ENCODE assay signal across 20 cellular contexts in genomic region chr2:64342195-64343099, GRCh38.
DNase-seq lines count a peak whose midpoint lies in the region; ATAC-seq, FAIRE-seq and TF ChIP-seq lines count a peak whose summit lies in the region.
"Had no signal": no experiment of that assay in that cellular context is flagged by ENCODE, and none has a peak within 500 bp of the region (broad histone marks: within the 10 kb centered on the region; RNA-seq: fewer than 3 reads in every experiment).

No MANE protein-coding gene starts in this region.

- H3K4me3 ChIP-seq in bronchial epithelial cell (ENCODE audit: low read depth, low read length) (no peak overlapping the region), mucosa of descending colon (no peak overlapping the region)
- H3K4me3 ChIP-seq: HAP-1, SJCRH30 had no signal

- no peak for TF ChIP-seq CTCF in bronchial epithelial cell (IDR thresholded peaks at IDR 0.05; ENCODE audit: insufficient read depth, low read length, severe bottlenecking)
- TF ChIP-seq CTCF in mucosa of descending colon (IDR thresholded peaks at IDR 0.05) = no peak

- no peaks in the 10 kb centered on the region for H3K27me3 ChIP-seq in bronchial epithelial cell (ENCODE audit: control insufficient read depth, insufficient read depth, low read length)
- H3K27me3 ChIP-seq: SJCRH30 had no signal

- no peaks in the 10 kb centered on the region for H3K9me3 ChIP-seq in mucosa of descending colon
- H3K9me3 ChIP-seq: HAP-1, SJCRH30 had no signal

- peak; percentile 23 for DNase-seq in ACHN
- DNase-seq in bronchial epithelial cell (ENCODE audit: low read depth) = peak; percentile 58
- no peak for DNase-seq in mucosa of descending colon
- no peak for DNase-seq in substantia nigra (lab: John Stamatoyannopoulos, UW)
- DNase-seq in GM19240 (ENCODE audit: insufficient read length, low spot score) = no peak
- DNase-seq: Calu3; CD4-positive, alpha-beta T cell; Kasumi-1; MM.1S; NCI-H1092 treated with DMSO at 0.1 percent for 48 hours; NCI-H146; NCI-H2081; NCI-H226; NCI-H524; NCI-H82; SJCRH30 had no signal

- no peak for TF ChIP-seq EP300 in Ishikawa (IDR thresholded peaks at IDR 0.05; ENCODE audit: borderline replicate concordance)

- no peaks in the 10 kb centered on the region for H3K4me1 ChIP-seq in mucosa of descending colon (ENCODE audit: low read depth)
- H3K4me1 ChIP-seq: HAP-1, SJCRH30 had no signal

- no peak overlapping the region for H3K27ac ChIP-seq in substantia nigra (ENCODE audit: low read depth, low read length, poor library complexity, severe bottlenecking)
- H3K27ac ChIP-seq: SJCRH30 had no signal

- ATAC-seq in mucosa of descending colon = peak; percentile 79
- no peak for ATAC-seq in GM21423 (IDR thresholded peaks at IDR 0.05; ENCODE audit: unreplicated experiment)

- in situ Hi-C loops in ACHN (cut with HindIII; ENCODE audit: low pct_ligation_motif_present, low pct_unique_long_range_greater_than_20kb, low sequenced_read_pairs) = no loop called here

- FAIRE-seq in bronchial epithelial cell (lab: Jason Lieb, UNC) = peak; percentile 64
- FAIRE-seq: A204.1 had no signal

- no peak for TF ChIP-seq RAD21 in Ishikawa (IDR thresholded peaks at IDR 0.05; ENCODE audit: low read depth)

- H3K36me3 ChIP-seq in bronchial epithelial cell (ENCODE audit: control insufficient read depth, insufficient read depth, low read length) (no peaks in the 10 kb centered on the region), mucosa of descending colon (ENCODE audit: low read depth) (no peaks in the 10 kb centered on the region)
- H3K36me3 ChIP-seq: HAP-1, SJCRH30 had no signal

- intact Hi-C loops in mucosa of descending colon (cut with DNase I, micrococcal nuclease) = no loop called here

TF ChIP-seq in Ishikawa, 13 proteins besides CTCF, POLR2A, EP300 and RAD21:
- TF ChIP-seq USF1 (IDR thresholded peaks at IDR 0.05) (no peak), CEBPB (IDR thresholded peaks at IDR 0.05) (peak; percentile 67), TEAD4 (IDR thresholded peaks at IDR 0.05) (peak; percentile 44)

Comparison
In these comparisons a context has a peak if more than half of its experiments do, and no peak if none do; other contexts are left out.
1. DNase-seq: peak in ACHN (single experiment) and bronchial epithelial cell (single experiment); none in mucosa of descending colon (0 of 3), substantia nigra (0 of 49) and GM19240 (single experiment).